13 cellular contexts compared by ENCODE assay signal in genomic region chr10:88707429-88708110, GRCh38. TPM values are rescaled to one million over a fixed set of nuclear protein-coding genes. Genes with fewer than 3 reads are reported as not detected.
DNase-seq lines count a peak whose midpoint lies in the region; ATAC-seq and TF ChIP-seq lines count a peak whose summit lies in the region.
"Had no signal": no experiment of that assay in that cellular context is flagged by ENCODE, and none has a peak within 500 bp of the region (broad histone marks: within the 10 kb centered on the region; RNA-seq: fewer than 3 reads in every experiment).

No MANE protein-coding gene starts in this region.

- H2BK5ac ChIP-seq in neuronal stem cell (ENCODE audit: low read length) = no peak overlapping the region

- DNase-seq in activated T-cell treated with anti-CD3 and anti-CD28 coated beads, Interleukin-2, amount 50 U/mL, for 72 hours = peak in 1 of 2 donors; percentile 4
- no peak for DNase-seq in activated T-cell treated with anti-CD3 and anti-CD28 coated beads, Interleukin-2, amount 50 U/mL, for 24 hours
- DNase-seq in NOMO-1 (lab: John Stamatoyannopoulos, UW; ENCODE audit: unreplicated experiment in 2 of 2) = peak; percentile 52 to 91
- DNase-seq in MM.1S = no peak
- DNase-seq in neuronal stem cell (ENCODE audit: low spot score) = no peak
- DNase-seq: activated naive CD8-positive, alpha-beta T cell treated with anti-CD3 and anti-CD28 coated beads, Interleukin-2, amount 10 ng/mL, durations not matched to agents 7 days and 5 days; C1 segment of cervical spinal cord; NCI-H1436; T-cell had no signal

- H3K79me1 ChIP-seq in neuronal stem cell (ENCODE audit: low read depth, low read length) = no peaks in the 10 kb centered on the region

- H3K23ac ChIP-seq in neuronal stem cell (ENCODE audit: low read depth, low read length, poor library complexity) = no peak overlapping the region

- no peaks in the 10 kb centered on the region for H3K4me1 ChIP-seq in MM.1S (ENCODE audit: low read length)
- no peaks in the 10 kb centered on the region for H3K4me1 ChIP-seq in neuronal stem cell (ENCODE audit: control insufficient read depth in 2 of 2, insufficient read depth in 1 of 2, low read depth in 1 of 2, low read length in 2 of 2)

- peaks cover 17% of the 10 kb centered on the region for H3K27me3 Mint-ChIP-seq in activated T-cell treated with anti-CD3 and anti-CD28 coated beads, Interleukin-2, amount 50 U/mL, for 72 hours (ENCODE audit: low read depth)
- H3K27me3 Mint-ChIP-seq in activated T-cell treated with anti-CD3 and anti-CD28 coated beads, Interleukin-2, amount 50 U/mL, for 24 hours = peaks cover 7% of the 10 kb centered on the region
- no peaks in the 10 kb centered on the region for H3K27me3 Mint-ChIP-seq in stimulated activated memory B cell treated with anti-CD40 and anti-IgM and Interleukin-4, amounts not matched to agents 10 μg/mL and 1 μg/mL and 100 μg/mL, for 72 hours
- H3K27me3 Mint-ChIP-seq: T-cell had no signal

- H2BK15ac ChIP-seq in neuronal stem cell (ENCODE audit: low read length) = no peak overlapping the region

- TF ChIP-seq CTCF in MM.1S (IDR thresholded peaks at IDR 0.05; ENCODE audit: low read length) = no peak

- no peaks in the 10 kb centered on the region for H3F3A ChIP-seq in MM.1S (ENCODE audit: insufficient read depth, low read length)

- H3K79me2 ChIP-seq in MM.1S (ENCODE audit: low read length) = no peaks in the 10 kb centered on the region

- H3K27ac ChIP-seq in MM.1S (ENCODE audit: low read length) = no peak overlapping the region
- H3K27ac ChIP-seq in neuronal stem cell (replicated peaks; ENCODE audit: low read length) = no peak overlapping the region

- no peak overlapping the region for H3K27ac Mint-ChIP-seq in activated T-cell treated with anti-CD3 and anti-CD28 coated beads, Interleukin-2, amount 50 U/mL, for 72 hours
- no peak overlapping the region for H3K27ac Mint-ChIP-seq in activated T-cell treated with anti-CD3 and anti-CD28 coated beads, Interleukin-2, amount 50 U/mL, for 24 hours
- H3K27ac Mint-ChIP-seq in stimulated activated memory B cell treated with anti-CD40 and anti-IgM and Interleukin-4, amounts not matched to agents 10 μg/mL and 1 μg/mL and 100 μg/mL, for 72 hours = no peak overlapping the region
- H3K27ac Mint-ChIP-seq: activated naive CD8-positive, alpha-beta T cell treated with anti-CD3 and anti-CD28 coated beads, Interleukin-2, amount 10 ng/mL, durations not matched to agents 7 days and 5 days; T-cell had no signal

- no peak overlapping the region for H2AFZ ChIP-seq in MM.1S (ENCODE audit: low read length)
- H2AFZ ChIP-seq in neuronal stem cell (ENCODE audit: low read length) = no peak overlapping the region

- H3K9me3 Mint-ChIP-seq in activated T-cell treated with anti-CD3 and anti-CD28 coated beads, Interleukin-2, amount 50 U/mL, for 72 hours = no peaks in the 10 kb centered on the region
- H3K9me3 Mint-ChIP-seq in activated T-cell treated with anti-CD3 and anti-CD28 coated beads, Interleukin-2, amount 50 U/mL, for 24 hours = no peaks in the 10 kb centered on the region
- no peaks in the 10 kb centered on the region for H3K9me3 Mint-ChIP-seq in stimulated activated memory B cell treated with anti-CD40 and anti-IgM and Interleukin-4, amounts not matched to agents 10 μg/mL and 1 μg/mL and 100 μg/mL, for 72 hours
- H3K9me3 Mint-ChIP-seq: activated naive CD8-positive, alpha-beta T cell treated with anti-CD3 and anti-CD28 coated beads, Interleukin-2, amount 10 ng/mL, durations not matched to agents 7 days and 5 days; T-cell had no signal

- H4K8ac ChIP-seq in neuronal stem cell (ENCODE audit: low read depth, low read length) = no peak overlapping the region

- WGBS in neuronal stem cell (ENCODE audit: extremely low coverage in 2 of 2, insufficient read length in 2 of 2, insufficient replicate concordance in 1 of 2), 2 donors = no CpG with 5 or more reads among the region's 1 CpG

- no peak overlapping the region for H2AK5ac ChIP-seq in neuronal stem cell (ENCODE audit: low read depth, low read length)

- H3K14ac ChIP-seq in neuronal stem cell (ENCODE audit: low read length) = no peak overlapping the region

- H3K9me3 ChIP-seq in MM.1S (replicated peaks; ENCODE audit: insufficient read depth, low read length) (no peaks in the 10 kb centered on the region), neuronal stem cell (replicated peaks in 1 of 2; ENCODE audit: control insufficient read depth in 2 of 2, insufficient read depth in 1 of 2, low read depth in 1 of 2, low read length in 2 of 2) (no peaks in the 10 kb centered on the region)

- no peak overlapping the region for H2BK120ac ChIP-seq in neuronal stem cell (ENCODE audit: low read depth, low read length)

- H3K4me3 ChIP-seq in MM.1S (ENCODE audit: low read length) (no peak overlapping the region), neuronal stem cell (ENCODE audit: low read length in 2 of 2) (no peak overlapping the region)

- H3K9ac ChIP-seq in MM.1S (ENCODE audit: low read length) = no peak overlapping the region
- H3K9ac ChIP-seq in neuronal stem cell (ENCODE audit: low read depth, low read length, poor library complexity) = no peak overlapping the region

- no peak overlapping the region for H4K91ac ChIP-seq in neuronal stem cell (ENCODE audit: low read depth, low read length, poor library complexity)

- H3K18ac ChIP-seq in neuronal stem cell (ENCODE audit: low read length) = no peak overlapping the region

- H4K20me1 ChIP-seq in MM.1S (ENCODE audit: insufficient read depth, low read length) = no peaks in the 10 kb centered on the region

- peak overlapping the region in 1 of 2 donors; percentile 24 for H3K4me3 Mint-ChIP-seq in activated T-cell treated with anti-CD3 and anti-CD28 coated beads, Interleukin-2, amount 50 U/mL, for 72 hours
- no peak overlapping the region for H3K4me3 Mint-ChIP-seq in activated T-cell treated with anti-CD3 and anti-CD28 coated beads, Interleukin-2, amount 50 U/mL, for 24 hours
- no peak overlapping the region for H3K4me3 Mint-ChIP-seq in stimulated activated memory B cell treated with anti-CD40 and anti-IgM and Interleukin-4, amounts not matched to agents 10 μg/mL and 1 μg/mL and 100 μg/mL, for 72 hours
- H3K4me3 Mint-ChIP-seq: activated naive CD8-positive, alpha-beta T cell treated with anti-CD3 and anti-CD28 coated beads, Interleukin-2, amount 10 ng/mL, durations not matched to agents 7 days and 5 days; T-cell had no signal

- peak; percentile 41 to 50 for ATAC-seq in activated T-cell treated with anti-CD3 and anti-CD28 coated beads, Interleukin-2, amount 50 U/mL, for 72 hours (replicated peaks in 1 of 2)
- ATAC-seq in esophagus mucosa (peak; percentile 84), HG03139 (IDR thresholded peaks at IDR 0.05; ENCODE audit: unreplicated experiment) (no peak)
- ATAC-seq in stimulated activated memory B cell treated with anti-CD40 and anti-IgM and Interleukin-4, amounts not matched to agents 10 μg/mL and 1 μg/mL and 100 μg/mL, for 72 hours = peak; percentile 67
- ATAC-seq: T-cell had no signal

- H3K36me3 ChIP-seq in MM.1S (replicated peaks; ENCODE audit: insufficient read depth, low read length) (no peaks in the 10 kb centered on the region), neuronal stem cell (replicated peaks in 1 of 2; ENCODE audit: control insufficient read depth in 2 of 2, insufficient read depth in 2 of 2, low read length in 2 of 2) (no peaks in the 10 kb centered on the region)

- no peak overlapping the region for H2BK12ac ChIP-seq in neuronal stem cell (ENCODE audit: low read length)

- H3K4me2 ChIP-seq in MM.1S (ENCODE audit: low read depth, low read length) (no peak overlapping the region), neuronal stem cell (ENCODE audit: insufficient read depth, low read length, poor library complexity, severe bottlenecking) (no peak overlapping the region)

- H3K4ac ChIP-seq in neuronal stem cell (ENCODE audit: low read length) = no peak overlapping the region

- H3K9me2 ChIP-seq in MM.1S (replicated peaks; ENCODE audit: insufficient read depth, low read length) = no peaks in the 10 kb centered on the region

- H3K4me1 Mint-ChIP-seq in activated T-cell treated with anti-CD3 and anti-CD28 coated beads, Interleukin-2, amount 50 U/mL, for 72 hours (ENCODE audit: low read depth) = peaks cover 19% of the 10 kb centered on the region
- peaks cover 31% of the 10 kb centered on the region for H3K4me1 Mint-ChIP-seq in activated T-cell treated with anti-CD3 and anti-CD28 coated beads, Interleukin-2, amount 50 U/mL, for 24 hours (ENCODE audit: low read depth)
- H3K4me1 Mint-ChIP-seq in stimulated activated memory B cell treated with anti-CD40 and anti-IgM and Interleukin-4, amounts not matched to agents 10 μg/mL and 1 μg/mL and 100 μg/mL, for 72 hours = peaks cover 7% of the 10 kb centered on the region
- H3K4me1 Mint-ChIP-seq: activated naive CD8-positive, alpha-beta T cell treated with anti-CD3 and anti-CD28 coated beads, Interleukin-2, amount 10 ng/mL, durations not matched to agents 7 days and 5 days had no signal

- no peaks in the 10 kb centered on the region for H3K27me3 ChIP-seq in MM.1S (replicated peaks; ENCODE audit: insufficient read depth, low read length)
- no peaks in the 10 kb centered on the region for H3K27me3 ChIP-seq in neuronal stem cell (ENCODE audit: control insufficient read depth in 3 of 3, insufficient read depth in 3 of 3, low read depth in 1 of 3, low read length in 3 of 3)

- no peaks in the 10 kb centered on the region for H3K36me3 Mint-ChIP-seq in activated T-cell treated with anti-CD3 and anti-CD28 coated beads, Interleukin-2, amount 50 U/mL, for 72 hours (ENCODE audit: insufficient read depth in 2 of 2)
- no peaks in the 10 kb centered on the region for H3K36me3 Mint-ChIP-seq in activated T-cell treated with anti-CD3 and anti-CD28 coated beads, Interleukin-2, amount 50 U/mL, for 24 hours (ENCODE audit: low read depth)
- no peaks in the 10 kb centered on the region for H3K36me3 Mint-ChIP-seq in stimulated activated memory B cell treated with anti-CD40 and anti-IgM and Interleukin-4, amounts not matched to agents 10 μg/mL and 1 μg/mL and 100 μg/mL, for 72 hours
- H3K36me3 Mint-ChIP-seq: activated naive CD8-positive, alpha-beta T cell treated with anti-CD3 and anti-CD28 coated beads, Interleukin-2, amount 10 ng/mL, durations not matched to agents 7 days and 5 days; T-cell had no signal

RNA-seq across cellular contexts. Expression of gene LIPK, which starts 1.5 kb away (rescaled TPM):
- not detected for total RNA-seq in activated T-cell treated with anti-CD3 and anti-CD28 coated beads, Interleukin-2, amount 50 U/mL, for 72 hours
- total RNA-seq in esophagus mucosa = 3.3 TPM
- polyA plus RNA-seq in neuronal stem cell (2013, experiment 1 of 2) = not detected
- not detected for polyA plus RNA-seq in neuronal stem cell (2013, experiment 2 of 2)
- total RNA-seq: activated naive CD8-positive, alpha-beta T cell treated with anti-CD3 and anti-CD28 coated beads, Interleukin-2, amount 10 ng/mL, durations not matched to agents 7 days and 5 days; T-cell; temporal lobe had no signal

RNA-seq across cellular contexts. Expression of gene LIPF, which starts 43.3 kb away (rescaled TPM):
- total RNA-seq in activated T-cell treated with anti-CD3 and anti-CD28 coated beads, Interleukin-2, amount 50 U/mL, for 72 hours = not detected
- total RNA-seq in esophagus mucosa = not detected
- not detected for polyA plus RNA-seq in neuronal stem cell (2013, experiment 1 of 2)
- not detected for polyA plus RNA-seq in neuronal stem cell (2013, experiment 2 of 2)
- total RNA-seq: activated naive CD8-positive, alpha-beta T cell treated with anti-CD3 and anti-CD28 coated beads, Interleukin-2, amount 10 ng/mL, durations not matched to agents 7 days and 5 days; T-cell had no signal

RNA-seq across cellular contexts. Expression of gene LIPN, which starts 52.2 kb away (rescaled TPM):
- not detected for total RNA-seq in activated T-cell treated with anti-CD3 and anti-CD28 coated beads, Interleukin-2, amount 50 U/mL, for 72 hours
- total RNA-seq in esophagus mucosa = 1.4 TPM
- polyA plus RNA-seq in neuronal stem cell (2013, experiment 1 of 2) = not detected
- not detected for polyA plus RNA-seq in neuronal stem cell (2013, experiment 2 of 2)
- total RNA-seq: activated naive CD8-positive, alpha-beta T cell treated with anti-CD3 and anti-CD28 coated beads, Interleukin-2, amount 10 ng/mL, durations not matched to agents 7 days and 5 days; T-cell had no signal

Comparison
In these comparisons a context has a peak if more than half of its experiments do, and no peak if none do; other contexts are left out.
1. DNase-seq: peak in NOMO-1 (2 of 2); none in activated T-cell treated with anti-CD3 and anti-CD28 coated beads, Interleukin-2, amount 50 U/mL, for 24 hours (single experiment), MM.1S (single experiment) and neuronal stem cell (single experiment).